Comparison of ENCODE assay signal across 8 cellular contexts in the genomic region with DNA sequence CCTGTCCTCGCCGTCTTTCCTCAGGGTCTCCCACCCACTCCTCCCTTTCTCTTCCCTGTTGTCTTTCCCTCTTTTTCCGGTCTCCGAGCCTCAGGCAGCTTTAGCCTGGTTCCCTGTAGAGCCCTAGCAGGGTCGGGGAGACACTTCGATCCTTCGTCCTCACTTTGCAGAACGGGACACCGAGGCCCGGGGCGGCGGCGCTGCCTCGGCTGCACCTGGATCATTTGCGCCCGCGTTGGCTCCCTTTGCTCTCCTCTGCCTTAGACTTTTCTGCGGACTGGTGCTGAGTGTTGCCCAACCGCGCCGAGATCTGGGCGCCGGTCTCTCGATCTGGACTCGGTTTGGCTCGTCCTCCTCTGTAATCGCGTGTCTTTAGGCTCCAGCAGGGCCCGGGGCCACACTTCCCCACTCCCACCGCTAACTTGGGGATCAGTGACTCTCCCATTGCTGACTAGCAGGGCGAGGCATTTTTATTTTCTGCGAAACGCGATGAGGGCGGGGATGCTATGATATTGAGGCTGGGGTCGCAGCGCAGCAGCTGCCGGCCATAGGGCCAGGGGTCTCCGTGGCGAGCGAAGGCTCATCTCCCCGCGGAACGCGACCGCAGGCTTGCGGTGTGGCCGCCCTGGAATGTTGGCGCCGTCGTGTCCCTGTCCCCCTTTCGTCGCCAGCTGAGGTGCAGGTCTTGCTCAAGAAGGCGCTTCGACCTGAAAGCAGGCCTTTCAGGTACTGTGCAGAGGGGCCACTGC. TPM values are rescaled to one million over a fixed set of nuclear protein-coding genes. Genes with fewer than 3 reads are reported as not detected.
DNase-seq lines count a peak whose midpoint lies in the region; ATAC-seq and TF ChIP-seq lines count a peak whose summit lies in the region.

No MANE protein-coding gene starts in this region.

- no peaks in the 10 kb centered on the region for H3K9me3 Mint-ChIP-seq in naive thymus-derived CD8-positive, alpha-beta T cell

- peak overlapping the region; percentile 87 for H2AFZ ChIP-seq in MM.1S (ENCODE audit: low read length)

- H3K27me3 ChIP-seq in MM.1S (replicated peaks; ENCODE audit: insufficient read depth, low read length) = no peaks in the 10 kb centered on the region

- H3F3A ChIP-seq in MM.1S (ENCODE audit: insufficient read depth, low read length) = peaks cover 16% of the 10 kb centered on the region; the same call in 1 of the 2 replicates

- DNase-seq in MM.1S = no peak
- DNase-seq in dermis blood vessel endothelial cell = peak; percentile 16
- no peak for DNase-seq in naive thymus-derived CD8-positive, alpha-beta T cell
- DNase-seq in NCI-H526 (lab: John Stamatoyannopoulos, UW) = no peak
- no peak for DNase-seq in HK-2 (ENCODE audit: unreplicated experiment)
- no peak for DNase-seq in NCI-H1694 (lab: John Stamatoyannopoulos, UW)

- TF ChIP-seq CTCF in C4-2B (conservative IDR thresholded peaks at IDR 0.05) = no peak
- no peak for TF ChIP-seq CTCF in MM.1S (IDR thresholded peaks at IDR 0.05; ENCODE audit: low read length)

- peak overlapping the region in 4 of 10 donors; percentile 22 to 74 (median 47) for H3K27ac Mint-ChIP-seq in naive thymus-derived CD8-positive, alpha-beta T cell

- H3K4me1 Mint-ChIP-seq in naive thymus-derived CD8-positive, alpha-beta T cell = peaks cover 8 to 25% (median 16%) of the 10 kb centered on the region in 4 donors

- peak overlapping the region; percentile 93; the same call in 1 of the 2 replicates for H3K9ac ChIP-seq in MM.1S (ENCODE audit: low read length)

- H3K36me3 ChIP-seq in MM.1S (replicated peaks; ENCODE audit: insufficient read depth, low read length) = peaks cover 5% of the 10 kb centered on the region; the same call in 1 of the 2 replicates

- H3K4me2 ChIP-seq in MM.1S (ENCODE audit: low read depth, low read length) = peak overlapping the region; percentile 82

- peaks cover 34 to 68% (median 39%) of the 10 kb centered on the region in 5 donors for H3K27me3 Mint-ChIP-seq in naive thymus-derived CD8-positive, alpha-beta T cell

- H3K79me2 ChIP-seq in MM.1S (ENCODE audit: low read length) = peaks cover 30% of the 10 kb centered on the region

- peak overlapping the region; percentile 98 for H3K4me3 ChIP-seq in MM.1S (ENCODE audit: low read length)

- H3K9me2 ChIP-seq in MM.1S (replicated peaks; ENCODE audit: insufficient read depth, low read length) = no peaks in the 10 kb centered on the region

- H4K20me1 ChIP-seq in MM.1S (ENCODE audit: insufficient read depth, low read length) = no peaks in the 10 kb centered on the region

- no peak for ATAC-seq in naive thymus-derived CD8-positive, alpha-beta T cell
- no peak for ATAC-seq in GM21723 (IDR thresholded peaks at IDR 0.05; ENCODE audit: unreplicated experiment)

- H3K27ac ChIP-seq in C4-2B (peak overlapping the region; percentile 84), MM.1S (ENCODE audit: low read length) (no peak overlapping the region)

- H3K9me3 ChIP-seq in MM.1S (replicated peaks; ENCODE audit: insufficient read depth, low read length) = no peaks in the 10 kb centered on the region

- peaks cover 0 to 5% (median 4%) of the 10 kb centered on the region in 3 donors for H3K36me3 Mint-ChIP-seq in naive thymus-derived CD8-positive, alpha-beta T cell

- H3K4me3 Mint-ChIP-seq in naive thymus-derived CD8-positive, alpha-beta T cell = peak overlapping the region; percentile 74 to 91 (median 87)

- peaks cover 30% of the 10 kb centered on the region for H3K4me1 ChIP-seq in MM.1S (ENCODE audit: low read length)

- POLR2A ChIA-PET in naive thymus-derived CD8-positive, alpha-beta T cell (lab: Charles Lee) = no interaction called here

RNA-seq across cellular contexts. Expression of gene E2F8, which starts 1.6 kb away (rescaled TPM):
- 1.0 and 3.4 TPM in 2 replicates for total RNA-seq in dermis blood vessel endothelial cell
- not detected for total RNA-seq in naive thymus-derived CD8-positive, alpha-beta T cell
- polyA plus RNA-seq in naive thymus-derived CD8-positive, alpha-beta T cell = not detected

RNA-seq across cellular contexts. Expression of gene CSRP3, which starts 40.6 kb away (rescaled TPM):
- total RNA-seq in dermis blood vessel endothelial cell = not detected in 2 replicates
- total RNA-seq in naive thymus-derived CD8-positive, alpha-beta T cell = not detected
- polyA plus RNA-seq in naive thymus-derived CD8-positive, alpha-beta T cell = not detected
